8 cellular contexts compared by ENCODE assay signal in the genomic region with DNA sequence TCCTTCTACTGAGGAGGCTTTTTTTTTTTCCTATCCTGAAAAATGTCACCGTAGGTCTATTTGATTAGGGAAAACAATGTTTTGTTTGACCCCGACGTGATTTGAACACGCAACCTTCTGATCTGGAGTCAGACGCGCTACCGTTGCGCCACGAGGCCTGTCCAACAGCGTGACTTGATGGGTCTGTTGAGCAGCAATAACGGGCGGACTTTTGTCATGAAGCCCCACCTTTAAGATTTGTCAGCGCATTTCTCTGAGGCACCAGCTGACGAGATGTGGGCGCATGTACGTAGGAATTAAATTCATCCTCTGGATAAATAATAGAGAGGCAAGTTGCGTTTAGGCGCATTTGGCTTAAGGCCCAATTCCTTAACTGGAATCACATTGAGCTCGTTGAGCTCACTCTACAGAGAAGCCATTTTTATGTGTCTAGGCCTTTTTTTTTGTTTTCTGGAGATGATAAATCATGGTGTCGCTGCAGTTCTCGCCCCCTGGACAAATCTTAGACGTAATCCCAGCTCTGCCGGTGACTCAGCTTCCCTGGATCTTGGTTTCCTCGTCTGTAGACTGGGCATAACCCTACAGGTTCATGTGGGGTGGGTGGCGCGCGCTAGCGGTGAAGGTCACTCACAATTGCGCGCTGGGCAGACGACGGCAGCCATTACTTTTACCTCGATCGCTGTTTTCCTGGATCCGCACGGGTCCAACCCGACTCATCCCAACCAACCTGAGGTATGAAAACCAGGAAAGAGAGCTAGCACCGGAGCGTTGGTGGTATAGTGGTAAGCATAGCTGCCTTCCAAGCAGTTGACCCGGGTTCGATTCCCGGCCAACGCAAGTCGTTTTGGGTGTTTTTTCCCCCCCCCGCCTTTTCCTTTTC. TPM values are rescaled to one million over a fixed set of nuclear protein-coding genes. Genes with fewer than 3 reads are reported as not detected.
DNase-seq lines count a peak whose midpoint lies in the region; ATAC-seq and TF ChIP-seq lines count a peak whose summit lies in the region.

No MANE protein-coding gene starts in this region.

- H3K4me1 ChIP-seq in RWPE2 (ENCODE audit: insufficient read depth, poor library complexity, severe bottlenecking) = peaks cover 5% of the 10 kb centered on the region
- peaks cover 3% of the 10 kb centered on the region for H3K4me1 ChIP-seq in fibroblast of lung (ENCODE audit: control insufficient read depth, extremely low read depth, insufficient read depth, low read length)

- H3K9me3 ChIP-seq in RWPE2 (ENCODE audit: severe bottlenecking) = no peaks in the 10 kb centered on the region
- H3K9me3 ChIP-seq in fibroblast of lung (ENCODE audit: control insufficient read depth, insufficient read depth, low read depth, low read length) = no peaks in the 10 kb centered on the region

- H3K4me1 Mint-ChIP-seq in activated T-helper 17 cell treated with anti-CD3 and anti-CD28 coated beads, Interleukin-2, amount 50 U/mL, for 72 hours = peaks cover 19% of the 10 kb centered on the region
- H3K4me1 Mint-ChIP-seq in naive B cell = peaks cover 41 to 54% (median 51%) of the 10 kb centered on the region in 3 donors

- peak overlapping the region; percentile 83 for H2AFZ ChIP-seq in fibroblast of lung (ENCODE audit: low read length)

- no peaks in the 10 kb centered on the region for H3K27me3 ChIP-seq in RWPE2 (ENCODE audit: insufficient read depth, poor library complexity, severe bottlenecking)
- H3K27me3 ChIP-seq in fibroblast of lung (ENCODE audit: control insufficient read depth, insufficient read depth, low read length) = no peaks in the 10 kb centered on the region

- peak; percentile 37 for ATAC-seq in RWPE2 (ENCODE audit: low read depth)
- ATAC-seq in activated T-helper 17 cell treated with anti-CD3 and anti-CD28 coated beads, Interleukin-2, amount 50 U/mL, for 72 hours (replicated peaks) = peak; percentile 40
- ATAC-seq in naive B cell (ENCODE audit: low read depth in 2 of 2) = peak; percentile 20 to 29
- no peak for ATAC-seq in GM18909 (IDR thresholded peaks at IDR 0.05; ENCODE audit: poor library complexity, unreplicated experiment)

- peak overlapping the region; percentile 54 for H3K4me3 ChIP-seq in RWPE2 (ENCODE audit: severe bottlenecking)
- H3K4me3 ChIP-seq in fibroblast of lung (replicated peaks in 1 of 4; ENCODE audit: control extremely low read depth in 1 of 4, insufficient read depth in 1 of 4, low read depth in 3 of 4, low read length in 4 of 4) = peak overlapping the region; percentile 62 to 92 (median 79)

- H3K4me3 Mint-ChIP-seq in activated T-helper 17 cell treated with anti-CD3 and anti-CD28 coated beads, Interleukin-2, amount 50 U/mL, for 72 hours = peak overlapping the region; percentile 85
- peak overlapping the region; percentile 86 to 99 (median 98) for H3K4me3 Mint-ChIP-seq in naive B cell

- H3K27ac Mint-ChIP-seq in activated T-helper 17 cell treated with anti-CD3 and anti-CD28 coated beads, Interleukin-2, amount 50 U/mL, for 72 hours = peak overlapping the region; percentile 98
- peak overlapping the region; percentile 99 to 100 (median 100) for H3K27ac Mint-ChIP-seq in naive B cell

- H3K27ac ChIP-seq in RWPE2 (ENCODE audit: poor library complexity, severe bottlenecking) (peak overlapping the region; percentile 88), fibroblast of lung (ENCODE audit: insufficient read depth, low read length) (peak overlapping the region; percentile 91)

- peaks cover 32% of the 10 kb centered on the region for H3K36me3 Mint-ChIP-seq in activated T-helper 17 cell treated with anti-CD3 and anti-CD28 coated beads, Interleukin-2, amount 50 U/mL, for 72 hours (ENCODE audit: low read depth)
- peaks cover 13 to 16% of the 10 kb centered on the region in 2 donors for H3K36me3 Mint-ChIP-seq in naive B cell

- H3K9ac ChIP-seq in fibroblast of lung (ENCODE audit: insufficient read depth, low read length) = peak overlapping the region; percentile 68

- H3K79me2 ChIP-seq in fibroblast of lung (ENCODE audit: control insufficient read depth, insufficient read depth, low read length) = no peaks in the 10 kb centered on the region

- no peaks in the 10 kb centered on the region for H4K20me1 ChIP-seq in fibroblast of lung (ENCODE audit: control insufficient read depth, extremely low read depth, insufficient read depth, low read length)

- no peaks in the 10 kb centered on the region for H3K27me3 Mint-ChIP-seq in activated T-helper 17 cell treated with anti-CD3 and anti-CD28 coated beads, Interleukin-2, amount 50 U/mL, for 72 hours
- H3K27me3 Mint-ChIP-seq in naive B cell = peaks cover 0 to 10% (median 6%) of the 10 kb centered on the region in 3 donors

- no peaks in the 10 kb centered on the region for H3K9me3 Mint-ChIP-seq in activated T-helper 17 cell treated with anti-CD3 and anti-CD28 coated beads, Interleukin-2, amount 50 U/mL, for 72 hours
- H3K9me3 Mint-ChIP-seq in naive B cell = peaks cover 0 to 18% (median 0%) of the 10 kb centered on the region in 7 donors

- H3K4me2 ChIP-seq in fibroblast of lung (ENCODE audit: extremely low read depth, insufficient read depth, low read length) = peak overlapping the region; percentile 97

- DNase-seq in G401 (ENCODE audit: low spot score) = peak; percentile 97
- DNase-seq in LoVo (ENCODE audit: low spot score) = peak; percentile 87
- DNase-seq in RWPE2 (ENCODE audit: low spot score) = peak; percentile 87
- DNase-seq in fibroblast of lung (ENCODE audit: low read depth in 2 of 2) = peak; percentile 91 to 95
- DNase-seq in naive B cell = peak; percentile 85
- peak; percentile 93 for DNase-seq in stimulated activated CD8-positive, alpha-beta memory T cell treated with anti-CD3 and anti-CD28 coated beads, Interleukin-7, amount 100 ng/mL, for 24 hours (ENCODE audit: low read depth)

- TF ChIP-seq CTCF in RWPE2 (IDR thresholded peaks at IDR 0.05; ENCODE audit: poor library complexity, severe bottlenecking) (peak; percentile 23), fibroblast of lung (conservative IDR thresholded peaks at IDR 0.05 in 1 of 2, IDR thresholded peaks at IDR 0.05 in 1 of 2; ENCODE audit: low read depth in 1 of 2, low read length in 2 of 2) (no peak)

- no peaks in the 10 kb centered on the region for H3K36me3 ChIP-seq in RWPE2 (ENCODE audit: low read depth)
- no peaks in the 10 kb centered on the region for H3K36me3 ChIP-seq in fibroblast of lung (ENCODE audit: control insufficient read depth, insufficient read depth, low read length)

- in situ Hi-C loops in G401 (cut with HindIII; ENCODE audit: low sequenced_read_pairs) = no loop called here

RNA-seq across cellular contexts. Expression of a gene that starts 10.6 kb away (rescaled TPM):
- 162 and 166 TPM in 2 replicates for total RNA-seq in G401 (2014; rRNA removed; shearing (Covaris generic))
- total RNA-seq in activated T-helper 17 cell treated with anti-CD3 and anti-CD28 coated beads, Interleukin-2, amount 50 U/mL, for 72 hours = 100 to 1,000 TPM; 158 to 161 TPM
- total RNA-seq in fibroblast of lung = 0.26 and 8.4 TPM in 2 replicates
- polyA plus RNA-seq in fibroblast of lung (7.5 and 37.8 TPM in 2 replicates), naive B cell (ENCODE audit: low read depth in 6 of 6) (not detected)
- polyA plus RNA-seq in fibroblast of lung (2012) = 7.8 and 49.3 TPM in 2 replicates
- polyA minus RNA-seq in fibroblast of lung (ENCODE audit: low replicate concordance) = 22.6 and 25.3 TPM in 2 replicates

RNA-seq across cellular contexts. Expression of a gene that starts 26.8 kb away (rescaled TPM):
- total RNA-seq in G401 (2014; rRNA removed; shearing (Covaris generic)) = 15.0 and 22.9 TPM in 2 replicates
- 10 to 100 TPM; 53.8 to 80.4 TPM for total RNA-seq in activated T-helper 17 cell treated with anti-CD3 and anti-CD28 coated beads, Interleukin-2, amount 50 U/mL, for 72 hours
- total RNA-seq in fibroblast of lung = 4.6 and 5.0 TPM in 2 replicates
- polyA plus RNA-seq in fibroblast of lung = 4.7 and 6.9 TPM in 2 replicates
- 5.5 and 5.9 TPM in 2 replicates for polyA plus RNA-seq in fibroblast of lung (2012)
- 17.6 and 41.4 TPM in 2 replicates for polyA minus RNA-seq in fibroblast of lung (ENCODE audit: low replicate concordance)
- 10 to 100 TPM; 13.5 to 34.9 (median 22.3) TPM for polyA plus RNA-seq in naive B cell (ENCODE audit: low read depth in 6 of 6)

RNA-seq across cellular contexts. Expression of a gene that starts 28.1 kb away (rescaled TPM):
- total RNA-seq in G401 (2014; rRNA removed; shearing (Covaris generic)) = 133 and 173 TPM in 2 replicates
- total RNA-seq in activated T-helper 17 cell treated with anti-CD3 and anti-CD28 coated beads, Interleukin-2, amount 50 U/mL, for 72 hours = 100 to 1,000 TPM in 1 of 2 donors, 10 to 100 TPM in 1; 53.9 to 143 TPM
- total RNA-seq in fibroblast of lung = 9.4 and 11.3 TPM in 2 replicates
- 9.8 and 20.8 TPM in 2 replicates for polyA plus RNA-seq in fibroblast of lung
- 11.6 and 25.2 TPM in 2 replicates for polyA plus RNA-seq in fibroblast of lung (2012)
- 58.3 and 243 TPM in 2 replicates for polyA minus RNA-seq in fibroblast of lung (ENCODE audit: low replicate concordance)
- polyA plus RNA-seq in naive B cell (ENCODE audit: low read depth in 6 of 6) = 10 to 100 TPM; 11.6 to 29.8 (median 17.9) TPM

RNA-seq across cellular contexts. Expression of a gene that starts 31.0 kb away (rescaled TPM):
- 24.3 and 25.6 TPM in 2 replicates for total RNA-seq in G401 (2014; rRNA removed; shearing (Covaris generic))
- total RNA-seq in activated T-helper 17 cell treated with anti-CD3 and anti-CD28 coated beads, Interleukin-2, amount 50 U/mL, for 72 hours = 1 to 10 TPM; 4.7 to 7.0 TPM
- total RNA-seq in fibroblast of lung = 6.9 and 11.4 TPM in 2 replicates
- polyA plus RNA-seq in fibroblast of lung = 2.8 and 2.9 TPM in 2 replicates
- polyA plus RNA-seq in fibroblast of lung (2012) = 4.5 and 5.6 TPM in 2 replicates
- polyA minus RNA-seq in fibroblast of lung (ENCODE audit: low replicate concordance) = 3.2 and 4.0 TPM in 2 replicates
- polyA plus RNA-seq in naive B cell (ENCODE audit: low read depth in 6 of 6) = 10 to 100 TPM; 14.8 to 24.2 (median 20.4) TPM

RNA-seq across cellular contexts. Expression of a gene that starts 44.8 kb away (rescaled TPM):
- 37.8 and 60.6 TPM in 2 replicates for total RNA-seq in G401 (2014; rRNA removed; shearing (Covaris generic))
- total RNA-seq in activated T-helper 17 cell treated with anti-CD3 and anti-CD28 coated beads, Interleukin-2, amount 50 U/mL, for 72 hours = 10 to 100 TPM; 43.3 to 45.3 TPM
- 15.4 and 36.0 TPM in 2 replicates for total RNA-seq in fibroblast of lung
- polyA plus RNA-seq in fibroblast of lung (9.8 and 13.0 TPM in 2 replicates), naive B cell (ENCODE audit: low read depth in 6 of 6) (10 to 100 TPM; 29.9 to 42.3 (median 34.7) TPM)
- polyA plus RNA-seq in fibroblast of lung (2012) = 9.9 and 11.9 TPM in 2 replicates
- polyA minus RNA-seq in fibroblast of lung (ENCODE audit: low replicate concordance) = 27.9 and 61.8 TPM in 2 replicates

Comparison
In these comparisons a context has a peak if more than half of its experiments do, and no peak if none do; other contexts are left out.
1. RNA of a gene that starts 10.6 kb away (total RNA-seq): 162 to 166 TPM in G401 and 158 to 161 TPM in activated T-helper 17 cell treated with anti-CD3 and anti-CD28 coated beads, Interleukin-2, amount 50 U/mL, for 72 hours; 0.26 to 8.4 TPM in fibroblast of lung; every median in the first group is over 10 times any median in the second.
2. Peak in every context shown above with its lines, with median percentiles within 50 percentile points of each other: DNase-seq.